In genomic region chr18:33593261-33593660, GRCh38 we compare ENCODE assay signal across 25 cellular contexts. TPM values are rescaled to one million over a fixed set of nuclear protein-coding genes. Genes with fewer than 3 reads are reported as not detected.
DNase-seq lines count a peak whose midpoint lies in the region; ATAC-seq, FAIRE-seq and TF ChIP-seq lines count a peak whose summit lies in the region.
"Had no signal": no experiment of that assay in that cellular context is flagged by ENCODE, and none has a peak within 500 bp of the region (broad histone marks: within the 10 kb centered on the region; RNA-seq: fewer than 3 reads in every experiment).

No MANE protein-coding gene starts in this region.

- H3K4me3 Mint-ChIP-seq in nephron (no peak overlapping the region), type B pancreatic cell (peak overlapping the region; percentile 66)
- H3K4me3 Mint-ChIP-seq: CD4-positive, alpha-beta memory T cell; H9; HFFc6 had no signal

- H3K27ac Mint-ChIP-seq in nephron (peak overlapping the region in 2 of 3 experiments; percentile 43 to 62), type B pancreatic cell (peak overlapping the region; percentile 24)
- H3K27ac Mint-ChIP-seq: CD4-positive, alpha-beta memory T cell; H9; HFFc6 had no signal

- no peak for ATAC-seq in GM18511 (IDR thresholded peaks at IDR 0.05; ENCODE audit: unreplicated experiment)
- ATAC-seq: A549 had no signal

- DNase-seq in NCI-H69 (lab: John Stamatoyannopoulos, UW) (peak; percentile 60), iPS-NIHi7 (ENCODE audit: extremely low spot score) (peak; percentile 8), type B pancreatic cell (ENCODE audit: extremely low spot score, unreplicated experiment) (no peak), HPDE6-E6E7 (ENCODE audit: extremely low spot score) (no peak), D721Med (ENCODE audit: insufficient read length, low spot score) (no peak)
- DNase-seq: C1 segment of cervical spinal cord; CD4-positive, alpha-beta memory T cell; COR-L47; GF-D8; H9; HFFc6; KBM-7; MG63; NCI-H146; NCI-H2029; NCI-H2227 treated with DMSO at 0.1 percent for 48 hours; NCI-H526 treated with DMSO at 0.1 percent for 48 hours; OCI-M1; Peyer's patch; SHP77 treated with DMSO at 0.1 percent for 48 hours had no signal

- TF ChIP-seq CTCF in nephron (IDR thresholded peaks at IDR 0.05; ENCODE audit: unreplicated experiment in 3 of 3): no peak
- no peak for TF ChIP-seq CTCF in type B pancreatic cell (conservative IDR thresholded peaks at IDR 0.05)
- TF ChIP-seq CTCF in D721Med (IDR thresholded peaks at IDR 0.05; ENCODE audit: insufficient read depth, missing control alignments): no peak

- no peak for FAIRE-seq in D721Med (lab: Jason Lieb, UNC)
- FAIRE-seq: A549, GM12891, GM19239 had no signal

- H3K4me1 Mint-ChIP-seq in nephron (peaks cover 8% of the 10 kb centered on the region), type B pancreatic cell (ENCODE audit: unreplicated experiment) (peaks cover 13% of the 10 kb centered on the region)
- H3K4me1 Mint-ChIP-seq: CD4-positive, alpha-beta memory T cell had no signal

- H3K9me3 Mint-ChIP-seq in nephron (peaks cover 6% of the 10 kb centered on the region), type B pancreatic cell (peaks cover 4% of the 10 kb centered on the region)

- H3K27me3 Mint-ChIP-seq in nephron (ENCODE audit: low read depth) (no peaks in the 10 kb centered on the region), type B pancreatic cell (no peaks in the 10 kb centered on the region)
- H3K27me3 Mint-ChIP-seq: CD4-positive, alpha-beta memory T cell had no signal

- H3K36me3 Mint-ChIP-seq in nephron (ENCODE audit: low read depth) (peaks cover 4% of the 10 kb centered on the region), type B pancreatic cell (peaks cover 5% of the 10 kb centered on the region)
- H3K36me3 Mint-ChIP-seq: CD4-positive, alpha-beta memory T cell had no signal

RNA-seq across cellular contexts. Expression of gene ASXL3, which starts 15.2 kb away (rescaled TPM):
- total RNA-seq in type B pancreatic cell (ENCODE audit: low replicate concordance): 15.6 and 24.4 TPM in 2 replicates
- total RNA-seq: CD4-positive, alpha-beta memory T cell; HFFc6 had no signal

Comparison
In these comparisons a context has a peak if more than half of its experiments do, and no peak if none do; other contexts are left out.
1. DNase-seq: peak in NCI-H69 (single experiment) and iPS-NIHi7 (single experiment); none in type B pancreatic cell (single experiment), HPDE6-E6E7 (single experiment) and D721Med (single experiment).